10 cellular contexts compared by ENCODE assay signal in genomic region chr14:22557846-22558220, GRCh38. TPM values are rescaled to one million over a fixed set of nuclear protein-coding genes. Genes with fewer than 3 reads are reported as not detected.
DNase-seq lines count a peak whose midpoint lies in the region; TF ChIP-seq lines count a peak whose summit lies in the region.
"Had no signal": no experiment of that assay in that cellular context is flagged by ENCODE, and none has a peak within 500 bp of the region (broad histone marks: within the 10 kb centered on the region; RNA-seq: fewer than 3 reads in every experiment).

No MANE protein-coding gene starts in this region.

- DNase-seq in NCI-H2227 treated with DMSO at 0.1 percent for 48 hours (lab: John Stamatoyannopoulos, UW) (peak; percentile 2), NCI-H2227 (lab: John Stamatoyannopoulos, UW; ENCODE audit: unreplicated experiment) (no peak), RWPE1 (ENCODE audit: low spot score) (no peak), esophagus muscularis mucosa (ENCODE audit: extremely low spot score) (no peak), NCI-H774 (lab: John Stamatoyannopoulos, UW) (no peak), NCI-H345 (lab: John Stamatoyannopoulos, UW) (no peak), occipital lobe (lab: John Stamatoyannopoulos, UW) (no peak)

- H3K36me3 ChIP-seq in esophagus muscularis mucosa (peaks cover 0 to 9% (median 5%) of the 10 kb centered on the region in 4 donors), skeletal muscle tissue (ENCODE audit: control insufficient read depth in 3 of 3, insufficient read depth in 3 of 3, low read length in 3 of 3) (no peaks in the 10 kb centered on the region)

- H3K27me3 ChIP-seq in esophagus muscularis mucosa (no peaks in the 10 kb centered on the region), skeletal muscle tissue (ENCODE audit: control insufficient read depth in 3 of 3, insufficient read depth in 3 of 3, low read length in 3 of 3) (no peaks in the 10 kb centered on the region)
- H3K27me3 ChIP-seq: brain microvascular endothelial cell, foreskin keratinocyte had no signal

- H3K4me3 ChIP-seq in esophagus muscularis mucosa: no peak overlapping the region
- H3K4me3 ChIP-seq in skeletal muscle tissue (ENCODE audit: low read length in 3 of 3): no peak overlapping the region

- CTCF ChIA-PET in RWPE1 (lab: Yijun Ruan, JAX): interaction anchor here (0.6 to 2.6 kb wide), 2 partner anchors 95 to 272 kb away, joined by 4 to 17 read pairs; no protein-coding TSS in a partner anchor

- intact Hi-C loops in esophagus muscularis mucosa (cut with DNase I): loop anchor here (1.0 to 10.0 kb wide), 5 partner anchors 12 to 297 kb away; no protein-coding TSS in a partner anchor

- no peak for TF ChIP-seq EP300 in esophagus muscularis mucosa (IDR thresholded peaks at IDR 0.05)

- H3K9ac ChIP-seq in skeletal muscle tissue (ENCODE audit: low read depth in 1 of 3, low read length in 3 of 3): no peak overlapping the region

- H3K4me1 ChIP-seq in esophagus muscularis mucosa (peaks cover 28 to 46% (median 34%) of the 10 kb centered on the region in 4 donors), skeletal muscle tissue (ENCODE audit: control insufficient read depth in 3 of 3, insufficient read depth in 3 of 3, low read length in 3 of 3) (peaks cover 18 to 31% (median 18%) of the 10 kb centered on the region in 3 donors)

- TF ChIP-seq POLR2A in esophagus muscularis mucosa (IDR thresholded peaks at IDR 0.05; ENCODE audit: low read depth): no peak

- WGBS in esophagus muscularis mucosa: 92% methylated on average over 1 of the region's 1 CpG

- no peaks in the 10 kb centered on the region for H3K9me3 ChIP-seq in esophagus muscularis mucosa
- H3K9me3 ChIP-seq in skeletal muscle tissue (ENCODE audit: control insufficient read depth in 3 of 3, low read length in 3 of 3): no peaks in the 10 kb centered on the region

- no peak for TF ChIP-seq CTCF in RWPE1 (conservative IDR thresholded peaks at IDR 0.05; ENCODE audit: low read depth)
- TF ChIP-seq CTCF in esophagus muscularis mucosa (IDR thresholded peaks at IDR 0.05): no peak

- peak overlapping the region; percentile 21 for H3K27ac ChIP-seq in RWPE1
- H3K27ac ChIP-seq in esophagus muscularis mucosa (replicated peaks in 1 of 4): peak overlapping the region in 3 of 4 donors; percentile 31 to 59 (median 51)
- H3K27ac ChIP-seq in skeletal muscle tissue (ENCODE audit: low read depth, low read length): peak overlapping the region; percentile 43
- H3K27ac ChIP-seq: foreskin keratinocyte had no signal

- POLR2A ChIA-PET in RWPE1 (lab: Yijun Ruan, JAX; ENCODE audit: low non-redundant PET): no interaction called here

RNA-seq across cellular contexts. Expression of gene DAD1, which starts 31.2 kb away (rescaled TPM):
- total RNA-seq in esophagus muscularis mucosa: 100 to 1,000 TPM; 118 to 154 (median 131) TPM
- 244 TPM for total RNA-seq in skeletal muscle tissue
- total RNA-seq in occipital lobe: 72.5 TPM

RNA-seq across cellular contexts. Expression of gene ABHD4, which starts 40.3 kb away (rescaled TPM):
- total RNA-seq in esophagus muscularis mucosa: 10 to 100 TPM; 18.7 to 42.3 (median 27.7) TPM
- total RNA-seq in skeletal muscle tissue: 3.7 TPM
- 3.4 TPM for total RNA-seq in occipital lobe
